In genomic region chr10:108307250-108307924, GRCh38 we compare ENCODE assay signal across 34 cellular contexts.
"Had no signal": no experiment of that assay in that cellular context is flagged by ENCODE, and none has a peak within 500 bp of the region (broad histone marks: within the 10 kb centered on the region; RNA-seq: fewer than 3 reads in every experiment).

No MANE protein-coding gene starts in this region.

- H3K27me3 ChIP-seq: adrenal gland, cardiac muscle cell had no signal

- ATAC-seq: activated CD8-positive, alpha-beta T cell treated with anti-CD3 and anti-CD28 coated beads for 36 hours; activated naive CD4-positive, alpha-beta T cell treated with anti-CD3 and anti-CD28 coated beads, Interleukin-2, amount 50 U/mL, for 72 hours; activated T-cell treated with anti-CD3 and anti-CD28 coated beads, Interleukin-2, amount 50 U/mL, for 4 hours; activated T-cell treated with anti-CD3 and anti-CD28 coated beads, Interleukin-2, amount 50 U/mL, for 72 hours; activated T-helper 17 cell treated with anti-CD3 and anti-CD28 coated beads, Interleukin-2, amount 50 U/mL, for 72 hours had no signal

- H3K36me3 ChIP-seq: adrenal gland, cardiac muscle cell had no signal

- H3K4me1 ChIP-seq: adrenal gland had no signal

- H3K9me3 ChIP-seq: adrenal gland had no signal

- FAIRE-seq: astrocyte, bronchial epithelial cell, TTC549 had no signal

- H3K4me3 ChIP-seq: adrenal gland, cardiac muscle cell had no signal

- H3K27ac ChIP-seq: adrenal gland, cardiac muscle cell, VCaP had no signal

- DNase-seq: activated B cell treated with CpG ODN at 0.5 μM for 24 hours; activated CD4-positive, alpha-beta memory T cell treated with anti-CD3 and anti-CD28 coated beads for 36 hours; activated CD4-positive, alpha-beta T cell treated with anti-CD3 and anti-CD28 coated beads for 4 hours; activated CD4-positive, alpha-beta T cell treated with anti-CD3 and anti-CD28 coated beads, Interleukin-2, amount 10 ng/mL, durations not matched to agents 24 days and 14 days; activated CD4-positive, alpha-beta T cell treated with anti-CD3 and anti-CD28 coated beads, Interleukin-2, amount 50 U/mL, for 1 hour; activated CD4-positive, alpha-beta T cell treated with anti-CD3 and anti-CD28 coated beads, Interleukin-2, amount 50 U/mL, for 4 hours; activated CD4-positive, CD25-positive, alpha-beta regulatory T cell treated with anti-CD3 and anti-CD28 coated beads, Interleukin-2, amount 50 U/mL, for 72 hours; activated CD8-positive, alpha-beta memory T cell treated with anti-CD3 and anti-CD28 coated beads, Interleukin-2, amount 50 U/mL, for 4 hours; activated CD8-positive, alpha-beta T cell treated with anti-CD3 and anti-CD28 coated beads for 36 hours; activated effector memory CD4-positive, alpha-beta T cell treated with anti-CD3 and anti-CD28 coated beads, Interleukin-2, amount 50 U/mL, for 16 hours; activated gamma-delta T cell treated with Interleukin-2 at 50 U/mL for 16 hours; activated naive CD4-positive, alpha-beta T cell; activated naive CD4-positive, alpha-beta T cell treated with anti-CD3 and anti-CD28 coated beads for 36 hours; activated naive CD4-positive, alpha-beta T cell treated with anti-CD3 and anti-CD28 coated beads, Interleukin-2, amount 50 U/mL, for 16 hours; activated naive CD8-positive, alpha-beta T cell treated with anti-CD3 and anti-CD28 coated beads for 36 hours; activated T-cell treated with anti-CD3 and anti-CD28 coated beads for 4 hours; activated T-cell treated with anti-CD3 and anti-CD28 coated beads, Interleukin-2, amount 50 U/mL, for 1 hour; activated T-cell treated with anti-CD3 and anti-CD28 coated beads, Interleukin-2, amount 50 U/mL, for 4 hours; activated T-cell treated with anti-CD3 and anti-CD28 coated beads, Interleukin-2, amount 50 U/mL, for 72 hours; adrenal gland; amniotic stem cell; aorta; caudate nucleus; SW 1271; T-helper 1 cell; T-helper 2 cell; T-helper 9 cell had no signal
